ENCODE assay signal across 13 cellular contexts in genomic region chr4:152501846-152502536, GRCh38. TPM values are rescaled to one million over a fixed set of nuclear protein-coding genes. Genes with fewer than 3 reads are reported as not detected.
DNase-seq lines count a peak whose midpoint lies in the region; ATAC-seq lines count a peak whose summit lies in the region.
"Had no signal": no experiment of that assay in that cellular context is flagged by ENCODE, and none has a peak within 500 bp of the region (broad histone marks: within the 10 kb centered on the region; RNA-seq: fewer than 3 reads in every experiment).

No MANE protein-coding gene starts in this region.

- DNase-seq in HCEC 1CT: peak; percentile 19
- DNase-seq in NAMALWA (ENCODE audit: low spot score): peak; percentile 32
- peak; percentile 30 for DNase-seq in kidney tubule cell (ENCODE audit: low spot score)
- DNase-seq in G401 (ENCODE audit: low spot score): no peak
- no peak for DNase-seq in NCI-H1417 (lab: John Stamatoyannopoulos, UW)
- DNase-seq: activated CD4-positive, CD25-positive, alpha-beta regulatory T cell treated with anti-CD3 and anti-CD28 coated beads, Interleukin-2, amount 50 U/mL, for 72 hours; midbrain; NCI-H2081 treated with DMSO at 0.1 percent for 48 hours; psoas muscle had no signal

- in situ Hi-C loops in G401 (cut with HindIII; ENCODE audit: low sequenced_read_pairs): no loop called here

- ATAC-seq in GM18517 (IDR thresholded peaks at IDR 0.05; ENCODE audit: unreplicated experiment): peak; percentile 34
- no peak for ATAC-seq in HG03196 (IDR thresholded peaks at IDR 0.05; ENCODE audit: unreplicated experiment)
- ATAC-seq in HG03521 (IDR thresholded peaks at IDR 0.05; ENCODE audit: unreplicated experiment): no peak
- ATAC-seq: HepG2, psoas muscle had no signal

RNA-seq across cellular contexts. Expression of gene FBXW7, which starts 33.9 kb away (rescaled TPM):
- total RNA-seq in G401 (2014; rRNA removed; shearing (Covaris generic)): 45.2 and 59.5 TPM in 2 replicates

Comparison
In these comparisons a context has a peak if more than half of its experiments do, and no peak if none do; other contexts are left out.
1. DNase-seq: peak in HCEC 1CT (single experiment), NAMALWA (single experiment) and kidney tubule cell (single experiment); none in G401 (single experiment) and NCI-H1417 (0 of 3).